ENCODE assay signal across 24 cellular contexts in genomic region chr16:80280557-80280956, GRCh38.
"Had no signal": no experiment of that assay in that cellular context is flagged by ENCODE, and none has a peak within 500 bp of the region (broad histone marks: within the 10 kb centered on the region; RNA-seq: fewer than 3 reads in every experiment).

No MANE protein-coding gene starts in this region.

- H3K27ac ChIP-seq: hepatocyte, left lung, lower lobe of right lung, ovary, sigmoid colon, tibial nerve, uterus had no signal

- H3K4me1 ChIP-seq: left lung, lower lobe of right lung, sigmoid colon, tibial nerve, uterus had no signal

- H3K79me2 ChIP-seq: hepatocyte had no signal

- H3K9me3 ChIP-seq: left lung, lower lobe of right lung, mucosa of descending colon, ovary, sigmoid colon, tibial nerve, uterus had no signal

- H3K36me3 ChIP-seq: left lung, lower lobe of right lung, ovary, sigmoid colon, tibial nerve, uterus had no signal

- H2AFZ ChIP-seq: hepatocyte had no signal

- H3K4me2 ChIP-seq: hepatocyte, smooth muscle cell had no signal

- H3K27me3 ChIP-seq: hepatocyte, left lung, ovary, sigmoid colon, tibial nerve, uterus had no signal

- H3K4me3 ChIP-seq: hepatocyte, left lung, lower lobe of right lung, mucosa of descending colon, ovary, sigmoid colon, smooth muscle cell, tibial nerve, uterus had no signal

- DNase-seq: kidney glomerular epithelial cell; left colon; left lung; lower lobe of right lung; mammary epithelial cell; mesendoderm; mucosa of descending colon; naive thymus-derived CD4-positive, alpha-beta T cell; ovary; retina; right cardiac atrium; sigmoid colon; stimulated activated CD4-positive, alpha-beta T cell treated with anti-CD3 and anti-CD28 coated beads, Interleukin-1b, Interleukin-23, amount 100 ng/mL, for 48 hours; stimulated activated CD4-positive, alpha-beta T cell treated with anti-CD3 and anti-CD28 coated beads, Interleukin-2, amount 100 ng/mL, for 48 hours; stimulated activated CD4-positive, alpha-beta T cell treated with anti-CD3 and anti-CD28 coated beads, Interleukin-4, amount 100 ng/mL, for 4 hours; stimulated activated CD8-positive, alpha-beta memory T cell treated with anti-CD3 and anti-CD28 coated beads, Interleukin-4, amount 100 ng/mL, for 48 hours; stimulated activated naive CD4-positive, alpha-beta T cell treated with Interleukin-2 at 50 U/mL for 16 hours; stimulated activated naive CD8-positive, alpha-beta T cell treated with anti-CD3 and anti-CD28 coated beads, Interleukin-15, amount 100 ng/mL, for 72 hours; substantia nigra; uterus had no signal

- FAIRE-seq: keratinocyte had no signal
